In genomic region chr16:73147958-73148357, GRCh38 we compare ENCODE assay signal across 20 cellular contexts.
"Had no signal": no experiment of that assay in that cellular context is flagged by ENCODE, and none has a peak within 500 bp of the region (broad histone marks: within the 10 kb centered on the region; RNA-seq: fewer than 3 reads in every experiment).

No MANE protein-coding gene starts in this region.

- H3K27ac ChIP-seq: RWPE1 had no signal

- DNase-seq: KBM-7; NCI-H1092 treated with DMSO at 0.1 percent for 48 hours; NCI-H1436; NCI-H187; NCI-H2029; NCI-H2081 treated with DMSO at 0.1 percent for 48 hours; NCI-H2171; NCI-H226; NCI-H446; NCI-H510A; NCI-H524 treated with DMSO at 0.1 percent for 48 hours; NCI-H69; NK-92 treated with Interleukin-12 subunit alpha and Interleukin-12 subunit beta, amount 100 ng/mL, for 24 hours; PC-3; SHP77; SK-N-SH; SW 1271; T-cell had no signal

- ATAC-seq: Panc1, PC-3, T-cell had no signal

- H3K9me3 ChIP-seq: SK-N-SH had no signal
